Comparison of ENCODE assay signal across 1 cellular context in genomic region chr1:82269466-82269865, GRCh38.
TF ChIP-seq lines count a peak whose summit lies in the region.

No MANE protein-coding gene starts in this region.

TF ChIP-seq in SK-N-SH treated with all-trans-retinoic acid at 6 μM for 48 hours, 23 proteins besides CTCF, POLR2A, EP300 and RAD21 (continued from another document):
- TF ChIP-seq, protein P1, sequence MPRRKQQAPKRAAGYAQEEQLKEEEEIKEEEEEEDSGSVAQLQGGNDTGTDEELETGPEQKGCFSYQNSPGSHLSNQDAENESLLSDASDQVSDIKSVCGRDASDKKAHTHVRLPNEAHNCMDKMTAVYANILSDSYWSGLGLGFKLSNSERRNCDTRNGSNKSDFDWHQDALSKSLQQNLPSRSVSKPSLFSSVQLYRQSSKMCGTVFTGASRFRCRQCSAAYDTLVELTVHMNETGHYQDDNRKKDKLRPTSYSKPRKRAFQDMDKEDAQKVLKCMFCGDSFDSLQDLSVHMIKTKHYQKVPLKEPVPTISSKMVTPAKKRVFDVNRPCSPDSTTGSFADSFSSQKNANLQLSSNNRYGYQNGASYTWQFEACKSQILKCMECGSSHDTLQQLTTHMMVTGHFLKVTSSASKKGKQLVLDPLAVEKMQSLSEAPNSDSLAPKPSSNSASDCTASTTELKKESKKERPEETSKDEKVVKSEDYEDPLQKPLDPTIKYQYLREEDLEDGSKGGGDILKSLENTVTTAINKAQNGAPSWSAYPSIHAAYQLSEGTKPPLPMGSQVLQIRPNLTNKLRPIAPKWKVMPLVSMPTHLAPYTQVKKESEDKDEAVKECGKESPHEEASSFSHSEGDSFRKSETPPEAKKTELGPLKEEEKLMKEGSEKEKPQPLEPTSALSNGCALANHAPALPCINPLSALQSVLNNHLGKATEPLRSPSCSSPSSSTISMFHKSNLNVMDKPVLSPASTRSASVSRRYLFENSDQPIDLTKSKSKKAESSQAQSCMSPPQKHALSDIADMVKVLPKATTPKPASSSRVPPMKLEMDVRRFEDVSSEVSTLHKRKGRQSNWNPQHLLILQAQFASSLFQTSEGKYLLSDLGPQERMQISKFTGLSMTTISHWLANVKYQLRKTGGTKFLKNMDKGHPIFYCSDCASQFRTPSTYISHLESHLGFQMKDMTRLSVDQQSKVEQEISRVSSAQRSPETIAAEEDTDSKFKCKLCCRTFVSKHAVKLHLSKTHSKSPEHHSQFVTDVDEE (CRISPR knock-in tag; IDR thresholded peaks at IDR 0.05) = no peak
- no peak for TF ChIP-seq CSDC2 (CRISPR knock-in tag; IDR thresholded peaks at IDR 0.05)
